In the genomic region with DNA sequence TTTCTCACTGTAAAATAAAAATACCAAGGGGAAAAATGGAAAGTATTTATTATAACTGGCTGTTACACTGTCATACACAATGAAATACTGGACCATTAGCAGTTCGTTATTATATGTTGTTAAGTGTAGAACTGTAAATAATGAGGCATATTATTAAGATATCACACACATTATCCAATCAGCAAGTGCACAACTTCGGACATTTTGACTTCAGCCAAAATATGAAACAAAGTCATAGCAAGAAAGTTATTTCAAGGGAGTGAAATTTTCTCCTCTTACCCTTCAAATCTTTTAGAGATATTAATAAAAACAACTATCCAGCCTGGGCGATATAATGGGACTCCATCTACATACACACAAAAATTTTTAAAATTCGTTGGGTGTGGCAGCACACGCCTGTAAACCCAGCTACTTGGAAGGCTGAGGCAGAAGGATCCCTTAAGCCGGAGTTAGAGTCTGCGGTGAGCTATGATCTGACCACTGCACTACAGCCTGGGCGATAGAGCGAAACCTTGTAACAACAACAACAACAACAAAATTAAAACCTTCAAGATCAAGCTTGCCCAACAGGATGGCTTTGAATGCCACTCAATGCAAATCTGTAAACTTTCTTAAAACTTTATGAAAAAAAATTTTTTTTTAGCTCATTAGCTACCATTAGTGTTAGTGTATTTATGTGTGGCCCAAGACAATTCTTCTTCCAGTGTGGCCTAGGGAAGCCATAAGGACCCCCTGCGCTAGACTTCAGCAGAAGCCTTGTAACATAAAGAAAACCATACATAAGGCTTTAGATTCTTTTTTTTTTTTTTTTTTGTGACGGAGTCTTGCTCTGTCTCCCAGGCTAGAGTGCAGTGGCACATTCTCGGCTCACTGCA, we compare ENCODE assay signal across 8 cellular contexts. TPM values are rescaled to one million over a fixed set of nuclear protein-coding genes. Genes with fewer than 3 reads are reported as not detected.
DNase-seq lines count a peak whose midpoint lies in the region; ATAC-seq, FAIRE-seq and TF ChIP-seq lines count a peak whose summit lies in the region.

No MANE protein-coding gene starts in this region.

- TF ChIP-seq CTCF in MCF 10A (IDR thresholded peaks at IDR 0.05; ENCODE audit: unreplicated experiment) (no peak), natural killer cell (IDR thresholded peaks at IDR 0.05) (no peak)

- peak; percentile 88 for FAIRE-seq in GM18507 (lab: Jason Lieb, UNC)

- H3K27me3 Mint-ChIP-seq in MCF 10A (ENCODE audit: insufficient read depth, unreplicated experiment) (no peaks in the 10 kb centered on the region), natural killer cell (ENCODE audit: low read depth in 2 of 2) (no peaks in the 10 kb centered on the region)

- H3K4me3 ChIP-seq in MG63: peak overlapping the region; percentile 77

- H3K4me1 Mint-ChIP-seq in MCF 10A (ENCODE audit: insufficient read depth, unreplicated experiment) (peaks cover 21% of the 10 kb centered on the region), natural killer cell (peaks cover 19% of the 10 kb centered on the region in 2 donors)

- H3K27me3 ChIP-seq in MG63: no peaks in the 10 kb centered on the region

- intact Hi-C loops in MCF 10A (cut with micrococcal nuclease) (loop anchor here (5.0 kb wide), 2 partner anchors 140 to 245 kb away; no protein-coding TSS in a partner anchor), natural killer cell (cut with micrococcal nuclease) (loop anchor here (1.0 to 5.0 kb wide), 4 partner anchors 39 to 520 kb away; partner anchors contain the start of gene SLC39A8)

- H3K36me3 Mint-ChIP-seq in MCF 10A (ENCODE audit: insufficient read depth, unreplicated experiment) (peaks cover 7% of the 10 kb centered on the region), natural killer cell (no peaks in the 10 kb centered on the region)

- no peak for DNase-seq in GM18507 (ENCODE audit: extremely low spot score, insufficient read length, low read depth)
- peak; percentile 20 for DNase-seq in MG63
- no peak for DNase-seq in MCF 10A (ENCODE audit: unreplicated experiment)
- DNase-seq in natural killer cell: no peak
- DNase-seq in stimulated activated naive CD4-positive, alpha-beta T cell treated with Interleukin-2 at 50 U/mL for 16 hours (lab: John Stamatoyannopoulos, UW): no peak
- DNase-seq in mucosa of gallbladder (ENCODE audit: low spot score): no peak
- no peak for DNase-seq in AG20443 (ENCODE audit: low spot score)

- POLR2A ChIA-PET in MCF 10A (lab: Yijun Ruan, JAX): interaction anchor here (0.6 to 5.4 kb wide), 11 partner anchors 9 to 428 kb away, joined by 3 to 287 read pairs (median 11); partner anchors contain the start of genes MANBA, SLC9B1 and UBE2D3

- H3K36me3 ChIP-seq in MG63: peaks cover 5% of the 10 kb centered on the region

- ATAC-seq in natural killer cell: no peak
- ATAC-seq in GM21528 (IDR thresholded peaks at IDR 0.05; ENCODE audit: low FRiP score, unreplicated experiment): no peak

- CTCF ChIA-PET in MCF 10A (lab: Yijun Ruan, JAX): interaction anchor here (0.6 to 2.6 kb wide), 4 partner anchors 39 to 267 kb away, joined by 3 to 16 read pairs (median 4); partner anchors contain the start of gene UBE2D3

- H3K27ac Mint-ChIP-seq in MCF 10A (ENCODE audit: low read depth, unreplicated experiment): peak overlapping the region; percentile 98
- H3K27ac Mint-ChIP-seq in natural killer cell: peak overlapping the region; percentile 97 to 99

- H3K9me3 Mint-ChIP-seq in MCF 10A (ENCODE audit: unreplicated experiment) (no peaks in the 10 kb centered on the region), natural killer cell (no peaks in the 10 kb centered on the region)

- BruUV-seq in MCF 10A (replicated peaks; lab: Mats Ljungman, UMichigan): no TSS peak

- H3K9me3 ChIP-seq in MG63: no peaks in the 10 kb centered on the region

- H3K4me3 Mint-ChIP-seq in MCF 10A (ENCODE audit: unreplicated experiment) (peak overlapping the region; percentile 98), natural killer cell (peak overlapping the region; percentile 93)

RNA-seq across cellular contexts. Expression of gene CISD2, which starts 1.3 kb away (rescaled TPM):
- total RNA-seq in MG63 (2014; rRNA removed; shearing (Covaris generic); ENCODE audit: low replicate concordance): 43.1 and 44.0 TPM in 2 replicates
- total RNA-seq in MCF 10A (2022): 35.5 and 35.8 TPM in 2 replicates
- total RNA-seq in natural killer cell: 10 to 100 TPM; 11.2 to 13.8 (median 13.5) TPM
- total RNA-seq in mucosa of gallbladder: 39.3 TPM

RNA-seq across cellular contexts. Expression of gene UBE2D3, which starts 40.2 kb away (rescaled TPM):
- total RNA-seq in MG63 (2014; rRNA removed; shearing (Covaris generic); ENCODE audit: low replicate concordance): 284 and 289 TPM in 2 replicates
- 505 and 547 TPM in 2 replicates for total RNA-seq in MCF 10A (2022)
- 100 to 1,000 TPM; 527 to 624 (median 529) TPM for total RNA-seq in natural killer cell
- 257 TPM for total RNA-seq in mucosa of gallbladder
